Comparison of ENCODE assay signal across 15 cellular contexts in genomic region chr10:60932756-60933155, GRCh38. TPM values are rescaled to one million over a fixed set of nuclear protein-coding genes. Genes with fewer than 3 reads are reported as not detected.
DNase-seq lines count a peak whose midpoint lies in the region; ATAC-seq and TF ChIP-seq lines count a peak whose summit lies in the region.
"Had no signal": no experiment of that assay in that cellular context is flagged by ENCODE, and none has a peak within 500 bp of the region (broad histone marks: within the 10 kb centered on the region; RNA-seq: fewer than 3 reads in every experiment).

No MANE protein-coding gene starts in this region.

- H3K9me3 ChIP-seq in mucosa of descending colon, result no peaks in the 10 kb centered on the region

- peak; percentile 12 for ATAC-seq in mucosa of descending colon
- ATAC-seq in HG03457 (IDR thresholded peaks at IDR 0.05; ENCODE audit: unreplicated experiment), result no peak
- ATAC-seq: CD8-positive, alpha-beta T cell had no signal

- peaks cover 6% of the 10 kb centered on the region for H3K4me1 ChIP-seq in mucosa of descending colon (ENCODE audit: low read depth)
- H3K4me1 ChIP-seq: BLaER1 treated with 17β-estradiol and CSF1 and Interleukin-3, amounts not matched to agents 10 nM and 100 nM had no signal

- intact Hi-C loops in mucosa of descending colon (cut with DNase I, micrococcal nuclease) (no loop called here), posterior cingulate gyrus (cut with DNase I) (no loop called here)

- no peak for TF ChIP-seq CTCF in mucosa of descending colon (IDR thresholded peaks at IDR 0.05)

- DNase-seq in NCI-H748 (lab: John Stamatoyannopoulos, UW; ENCODE audit: unreplicated experiment), result peak; percentile 23
- no peak for DNase-seq in NCI-H748 treated with DMSO at 0.1 percent for 48 hours (lab: John Stamatoyannopoulos, UW)
- peak; percentile 9 for DNase-seq in NCI-H146 treated with DMSO at 0.1 percent for 48 hours (lab: John Stamatoyannopoulos, UW; ENCODE audit: unreplicated experiment)
- no peak for DNase-seq in mucosa of descending colon
- peak; percentile 44 for DNase-seq in superior temporal gyrus (ENCODE audit: extremely low spot score)
- DNase-seq in NCI-H1092 treated with DMSO at 0.1 percent for 48 hours (lab: John Stamatoyannopoulos, UW), result no peak
- no peak for DNase-seq in posterior cingulate gyrus
- DNase-seq: Calu3; CD8-positive, alpha-beta T cell; DMS79 treated with DMSO at 0.1 percent for 48 hours; GF-D8; HCEC 1CT; HFFc6 had no signal

- H3K36me3 ChIP-seq in mucosa of descending colon (ENCODE audit: low read depth), result no peaks in the 10 kb centered on the region

- H3K4me3 ChIP-seq in mucosa of descending colon, result no peak overlapping the region
- H3K4me3 ChIP-seq: BLaER1 treated with 17β-estradiol and CSF1 and Interleukin-3, amounts not matched to agents 10 nM and 100 nM had no signal

RNA-seq across cellular contexts. Expression of gene RHOBTB1, which starts 11.2 kb away (rescaled TPM):
- total RNA-seq in mucosa of descending colon, result 1 to 10 TPM; 5.8 to 8.0 (median 6.9) TPM
- total RNA-seq: CD8-positive, alpha-beta T cell had no signal

Comparison
In these comparisons a context has a peak if more than half of its experiments do, and no peak if none do; other contexts are left out.
1. DNase-seq: peak in NCI-H748 (single experiment), NCI-H146 treated with DMSO at 0.1 percent for 48 hours (single experiment) and superior temporal gyrus (single experiment); none in NCI-H748 treated with DMSO at 0.1 percent for 48 hours (single experiment), mucosa of descending colon (0 of 3), NCI-H1092 treated with DMSO at 0.1 percent for 48 hours (single experiment) and posterior cingulate gyrus (0 of 10).